ENCODE assay signal across 8 cellular contexts in the genomic region with DNA sequence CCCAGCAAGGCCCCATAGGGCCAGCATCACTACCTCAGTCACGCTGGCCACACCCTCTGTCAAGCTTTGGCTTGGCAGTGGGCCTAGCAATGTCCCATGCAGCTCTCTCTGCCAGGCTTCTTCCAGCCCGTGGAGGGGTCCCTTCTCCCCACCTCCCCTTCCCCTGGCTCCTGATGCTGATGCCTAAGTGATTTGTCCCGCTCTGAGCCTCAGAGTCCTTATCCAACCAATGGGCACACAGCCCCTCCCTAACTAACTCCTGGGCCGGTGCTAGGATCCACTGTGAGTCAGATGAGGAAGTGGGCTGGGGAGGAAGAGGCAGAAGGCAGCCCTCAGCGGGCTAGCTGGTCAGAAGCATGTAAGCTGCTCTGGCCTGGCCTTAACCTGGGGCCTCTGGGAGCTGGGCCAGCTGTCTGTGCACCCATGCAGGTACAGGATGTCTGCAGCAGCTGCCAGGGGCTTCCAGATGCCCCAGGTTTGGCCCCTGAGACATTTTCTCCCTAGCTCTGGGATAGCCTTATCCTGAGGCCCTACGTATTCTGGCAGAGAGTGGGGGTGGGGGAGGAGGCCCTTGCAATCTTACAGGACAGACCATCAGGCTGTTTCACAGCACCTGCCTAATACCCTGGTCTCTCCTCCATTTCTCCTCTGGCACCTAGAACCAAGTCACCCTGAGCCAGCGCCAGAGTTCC. TPM values are rescaled to one million over a fixed set of nuclear protein-coding genes. Genes with fewer than 3 reads are reported as not detected.
DNase-seq lines count a peak whose midpoint lies in the region; ATAC-seq, FAIRE-seq and TF ChIP-seq lines count a peak whose summit lies in the region.

No MANE protein-coding gene starts in this region.

- POLR2A ChIA-PET in A549 (lab: Yijun Ruan, JAX) = interaction anchor here (0.6 to 1.0 kb wide), 2 partner anchors 53 to 62 kb away, joined by 3 to 6 read pairs; no protein-coding TSS in a partner anchor

- TF ChIP-seq EP300 in A549 (IDR thresholded peaks at IDR 0.05) (no peak), tibial nerve (IDR thresholded peaks at IDR 0.05) (peak in 1 of 2 donors; percentile 68)

- peaks cover 37% of the 10 kb centered on the region for H3K4me1 ChIP-seq in A549
- peaks cover 0 to 86% (median 30%) of the 10 kb centered on the region in 4 donors for H3K4me1 ChIP-seq in tibial nerve

- H3K4me3 ChIP-seq in A549 (peak overlapping the region; percentile 69), dorsolateral prefrontal cortex (peak overlapping the region; percentile 65 to 99 (median 90)), tibial nerve (peak overlapping the region; percentile 72 to 88 (median 80))

- H3K36me3 ChIP-seq in tibial nerve = peaks cover 0 to 15% (median 0%) of the 10 kb centered on the region in 3 donors

- H3K27me3 ChIP-seq in dorsolateral prefrontal cortex (no peaks in the 10 kb centered on the region), tibial nerve (no peaks in the 10 kb centered on the region)

- intact Hi-C loops in dorsolateral prefrontal cortex (cut with DNase I) = loop anchor here (2.0 to 5.0 kb wide), 2 partner anchors 50 to 94 kb away; a partner anchor contains a TSS

- no peaks in the 10 kb centered on the region for H3K9me3 ChIP-seq in A549
- no peaks in the 10 kb centered on the region for H3K9me3 ChIP-seq in tibial nerve

- peak; percentile 57 to 70 for DNase-seq in A549 (ENCODE audit: low read depth in 1 of 2, low spot score in 1 of 2)
- DNase-seq in GM12892 (ENCODE audit: insufficient read length) = no peak
- peak; percentile 90 for DNase-seq in RCC 7860 (ENCODE audit: low spot score)
- peak in 6 of 10 donors; percentile 54 to 77 (median 62) for DNase-seq in dorsolateral prefrontal cortex
- DNase-seq in lung microvascular endothelial cell (ENCODE audit: low read depth in 2 of 2) = peak; percentile 70 to 86
- DNase-seq in tibial nerve (ENCODE audit: low spot score in 2 of 2) = peak; percentile 37 to 57
- no peak for DNase-seq in stimulated activated CD4-positive, alpha-beta T cell treated with anti-CD3 and anti-CD28 coated beads, Interleukin-2, amount 100 ng/mL, for 24 hours

- WGBS in A549 (ENCODE audit: missing lambda C conversion rate) = 27% methylated on average over 3 of the region's 7 CpGs
- 18% methylated on average over 6 to 7 of the region's 7 CpGs for WGBS in tibial nerve, 2 donors

- TF ChIP-seq POLR2A in A549 (IDR thresholded peaks at IDR 0.05; ENCODE audit: low read length) (peak; percentile 87), GM12892 (IDR thresholded peaks at IDR 0.05; ENCODE audit: low read depth, low read length) (no peak; the same call in 1 of the 2 replicates), tibial nerve (IDR thresholded peaks at IDR 0.05) (peak; percentile 70 to 73)

- H3K27ac ChIP-seq in A549 (peak overlapping the region; percentile 87 to 97), dorsolateral prefrontal cortex (peak overlapping the region; percentile 39 to 99 (median 95)), tibial nerve (peak overlapping the region; percentile 85 to 98 (median 96))

- ATAC-seq in A549 (peak; percentile 69 to 85), HG03064 (IDR thresholded peaks at IDR 0.05; ENCODE audit: low read depth, unreplicated experiment) (peak; percentile 76)

- FAIRE-seq in A549 (lab: Jason Lieb, UNC) (no peak), GM12892 (lab: Jason Lieb, UNC) (peak; percentile 46), RCC 7860 (lab: Jason Lieb, UNC) (peak; percentile 92)

- CTCF ChIA-PET in A549 (lab: Yijun Ruan, JAX) = interaction anchor here (0.7 to 0.9 kb wide), 5 partner anchors 16 to 423 kb away, joined by 3 to 4 read pairs (median 3); no protein-coding TSS in a partner anchor

- H3K4me2 ChIP-seq in A549 = peak overlapping the region; percentile 96

- TF ChIP-seq RAD21 in A549 (conservative IDR thresholded peaks at IDR 0.05 in 1 of 2, IDR thresholded peaks at IDR 0.05 in 1 of 2) = no peak

- no peak for TF ChIP-seq CTCF in A549 (IDR thresholded peaks at IDR 0.05)
- TF ChIP-seq CTCF in dorsolateral prefrontal cortex (IDR thresholded peaks at IDR 0.05 in 54 of 56, conservative IDR thresholded peaks at IDR 0.05 in 2 of 56; ENCODE audit: low read depth in 1 of 56, partially characterized antibody in 56 of 56) = no peak
- TF ChIP-seq CTCF in tibial nerve (IDR thresholded peaks at IDR 0.05) = no peak

TF ChIP-seq in A549, 52 proteins besides CTCF, POLR2A, EP300 and RAD21:
- TF ChIP-seq, protein P1, sequence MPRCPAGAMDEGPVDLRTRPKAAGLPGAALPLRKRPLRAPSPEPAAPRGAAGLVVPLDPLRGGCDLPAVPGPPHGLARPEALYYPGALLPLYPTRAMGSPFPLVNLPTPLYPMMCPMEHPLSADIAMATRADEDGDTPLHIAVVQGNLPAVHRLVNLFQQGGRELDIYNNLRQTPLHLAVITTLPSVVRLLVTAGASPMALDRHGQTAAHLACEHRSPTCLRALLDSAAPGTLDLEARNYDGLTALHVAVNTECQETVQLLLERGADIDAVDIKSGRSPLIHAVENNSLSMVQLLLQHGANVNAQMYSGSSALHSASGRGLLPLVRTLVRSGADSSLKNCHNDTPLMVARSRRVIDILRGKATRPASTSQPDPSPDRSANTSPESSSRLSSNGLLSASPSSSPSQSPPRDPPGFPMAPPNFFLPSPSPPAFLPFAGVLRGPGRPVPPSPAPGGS (IDR thresholded peaks at IDR 0.05) = 0 out of 3 replicates have a peak, but pooled peaks have one; percentile 51
- TF ChIP-seq HOXB5 (CRISPR knock-in tag; IDR thresholded peaks at IDR 0.05) = no peak
- TF ChIP-seq, protein P2, sequence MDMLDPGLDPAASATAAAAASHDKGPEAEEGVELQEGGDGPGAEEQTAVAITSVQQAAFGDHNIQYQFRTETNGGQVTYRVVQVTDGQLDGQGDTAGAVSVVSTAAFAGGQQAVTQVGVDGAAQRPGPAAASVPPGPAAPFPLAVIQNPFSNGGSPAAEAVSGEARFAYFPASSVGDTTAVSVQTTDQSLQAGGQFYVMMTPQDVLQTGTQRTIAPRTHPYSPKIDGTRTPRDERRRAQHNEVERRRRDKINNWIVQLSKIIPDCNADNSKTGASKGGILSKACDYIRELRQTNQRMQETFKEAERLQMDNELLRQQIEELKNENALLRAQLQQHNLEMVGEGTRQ (IDR thresholded peaks at IDR 0.05) = no peak
- TF ChIP-seq TP53 (CRISPR knock-in tag; IDR thresholded peaks at IDR 0.05) = no peak
- no peak for TF ChIP-seq FOSL2 (IDR thresholded peaks at IDR 0.05)
- peak; percentile 45 for TF ChIP-seq FOSL2 (CRISPR knock-in tag; IDR thresholded peaks at IDR 0.05)
TF ChIP-seq in A549: peak in this region for 2.

RNA-seq across cellular contexts. Expression of a gene that starts 0.7 kb away (rescaled TPM):
- polyA plus RNA-seq in A549 (2011; rRNA removed) (2.5 and 3.0 TPM in 2 replicates), A549 (2017; fragmentation: RNase III; extraction: RNeasy Plus Mini Kit Qiagen cat#74134 plus additional on column Dnase treatment) (5.2 to 7.1 TPM (median 6.8 TPM) in 3 replicates)
- polyA plus RNA-seq in A549 (2012; cell fraction: cytosol; rRNA removed) = 3.8 and 5.1 TPM in 2 replicates
- 9.6 and 12.8 TPM in 2 replicates for polyA plus RNA-seq in A549 (2012; cell fraction: nucleus; rRNA removed)
- 6.3 and 8.0 TPM in 2 replicates for polyA minus RNA-seq in A549 (2011; rRNA and poly(A)+ RNA removed)
- polyA plus RNA-seq in GM12892 (2012; ENCODE audit: missing spikeins) = 0.11 TPM
- total RNA-seq in dorsolateral prefrontal cortex (100 to 1,000 TPM in 3 of 120 experiments, 10 to 100 TPM in 117; 45.2 to 122 (median 62.1) TPM), lung microvascular endothelial cell (9.8 and 23.6 TPM in 2 replicates), tibial nerve (10 to 100 TPM; 44.6 to 81.3 (median 60.3) TPM)

RNA-seq across cellular contexts. Expression of a gene that starts 32.6 kb away (rescaled TPM):
- polyA plus RNA-seq in A549 (2011; rRNA removed) (not detected in 2 replicates), A549 (2017; fragmentation: RNase III; extraction: RNeasy Plus Mini Kit Qiagen cat#74134 plus additional on column Dnase treatment) (not detected in 3 replicates)
- polyA plus RNA-seq in A549 (2012; cell fraction: cytosol; rRNA removed) = not detected in 2 replicates
- polyA plus RNA-seq in A549 (2012; cell fraction: nucleus; rRNA removed) = not detected in 2 replicates
- polyA minus RNA-seq in A549 (2011; rRNA and poly(A)+ RNA removed) = not detected in 2 replicates
- polyA plus RNA-seq in GM12892 (2012; ENCODE audit: missing spikeins) = not detected
- total RNA-seq in dorsolateral prefrontal cortex (under 1 TPM in 16 of 120 experiments, not detected in 104; 0.16 to 0.51 (median 0.24) TPM), lung microvascular endothelial cell (not detected in 2 replicates), tibial nerve (under 1 TPM in 1 of 4 donors, not detected in 3; 0.42 TPM)

RNA-seq across cellular contexts. Expression of a gene that starts 49.8 kb away (rescaled TPM):
- not detected in 2 replicates for polyA plus RNA-seq in A549 (2011; rRNA removed)
- polyA plus RNA-seq in A549 (2012; cell fraction: cytosol; rRNA removed) = not detected in 2 replicates
- 0.11 and 0.17 TPM in 2 replicates for polyA plus RNA-seq in A549 (2012; cell fraction: nucleus; rRNA removed)
- polyA plus RNA-seq in A549 (2017; fragmentation: RNase III; extraction: RNeasy Plus Mini Kit Qiagen cat#74134 plus additional on column Dnase treatment) = not detected in 3 replicates
- polyA minus RNA-seq in A549 (2011; rRNA and poly(A)+ RNA removed) = not detected in 2 replicates
- not detected for polyA plus RNA-seq in GM12892 (2012; ENCODE audit: missing spikeins)
- 100 to 1,000 TPM in 90 of 120 experiments, 10 to 100 TPM in 30; 39.4 to 400 (median 145) TPM for total RNA-seq in dorsolateral prefrontal cortex
- not detected in 2 replicates for total RNA-seq in lung microvascular endothelial cell
- total RNA-seq in tibial nerve = 1 to 10 TPM in 1 of 4 donors, not detected in 3; 3.5 TPM

RNA-seq across cellular contexts. Expression of a gene that starts 52.3 kb away (rescaled TPM):
- polyA plus RNA-seq in A549 (2011; rRNA removed) (37.0 and 49.3 TPM in 2 replicates), A549 (2017; fragmentation: RNase III; extraction: RNeasy Plus Mini Kit Qiagen cat#74134 plus additional on column Dnase treatment) (16.2 to 17.8 TPM (median 17.7 TPM) in 3 replicates)
- polyA plus RNA-seq in A549 (2012; cell fraction: cytosol; rRNA removed) = 4.6 and 5.2 TPM in 2 replicates
- 14.5 and 21.9 TPM in 2 replicates for polyA plus RNA-seq in A549 (2012; cell fraction: nucleus; rRNA removed)
- polyA minus RNA-seq in A549 (2011; rRNA and poly(A)+ RNA removed) = 13.6 and 14.7 TPM in 2 replicates
- 62.4 TPM for polyA plus RNA-seq in GM12892 (2012; ENCODE audit: missing spikeins)
- total RNA-seq in dorsolateral prefrontal cortex (100 to 1,000 TPM in 79 of 120 experiments, 10 to 100 TPM in 41; 64.0 to 154 (median 107) TPM), lung microvascular endothelial cell (27.0 and 46.0 TPM in 2 replicates), tibial nerve (100 to 1,000 TPM; 122 to 175 (median 146) TPM)

Comparison
In these comparisons a context has a peak if more than half of its experiments do, and no peak if none do; other contexts are left out.
1. DNase-seq: peak in A549 (2 of 2), RCC 7860 (single experiment), dorsolateral prefrontal cortex (6 of 10), lung microvascular endothelial cell (2 of 2) and tibial nerve (2 of 2); none in GM12892 (single experiment) and stimulated activated CD4-positive, alpha-beta T cell treated with anti-CD3 and anti-CD28 coated beads, Interleukin-2, amount 100 ng/mL, for 24 hours (0 of 2).
2. RNA of a gene that starts 49.8 kb away (total RNA-seq): 39.4 to 400 TPM in dorsolateral prefrontal cortex; not detected in lung microvascular endothelial cell and 3.5 TPM in tibial nerve; every median in the first group is over 4 times any median in the second.
3. Peak in every context shown above with its lines, with median percentiles within 50 percentile points of each other: H3K27ac ChIP-seq and H3K4me3 ChIP-seq.